26 cellular contexts compared by ENCODE assay signal in genomic region chr2:157887946-157888345, GRCh38.
"Had no signal": no experiment of that assay in that cellular context is flagged by ENCODE, and none has a peak within 500 bp of the region (broad histone marks: within the 10 kb centered on the region; RNA-seq: fewer than 3 reads in every experiment).

No MANE protein-coding gene starts in this region.

- H3K4me2 ChIP-seq: SK-N-SH had no signal

- ATAC-seq: activated CD8-positive, alpha-beta memory T cell treated with anti-CD3 and anti-CD28 coated beads, Interleukin-2, amount 10 ng/mL, durations not matched to agents 7 days and 5 days; activated naive CD4-positive, alpha-beta T cell treated with anti-CD3 and anti-CD28 coated beads, Interleukin-2, amount 50 U/mL, for 72 hours; activated naive CD8-positive, alpha-beta T cell treated with anti-CD3 and anti-CD28 coated beads, Interleukin-2, amount 50 U/mL, for 24 hours; activated T-cell treated with anti-CD3 and anti-CD28 coated beads, Interleukin-2, amount 50 U/mL, for 4 hours; body of pancreas; WTC11 had no signal

- H3K27ac ChIP-seq: ascending aorta, body of pancreas, Peyer's patch, RWPE1, SJCRH30 had no signal

- DNase-seq: activated CD4-positive, alpha-beta T cell treated with anti-CD3 and anti-CD28 coated beads, Interleukin-2, amount 10 ng/mL, durations not matched to agents 24 days and 14 days; activated CD4-positive, alpha-beta T cell treated with anti-CD3 and anti-CD28 coated beads, Interleukin-2, amount 50 U/mL, for 48 hours; activated CD4-positive, CD25-positive, alpha-beta regulatory T cell treated with anti-CD3 and anti-CD28 coated beads, Interleukin-2, amount 50 U/mL, for 72 hours; activated CD8-positive, alpha-beta memory T cell treated with anti-CD3 and anti-CD28 coated beads, Interleukin-2, amount 10 ng/mL, durations not matched to agents 7 days and 5 days; activated effector memory CD4-positive, alpha-beta T cell treated with anti-CD3 and anti-CD28 coated beads, Interleukin-2, amount 50 U/mL, for 16 hours; activated naive CD4-positive, alpha-beta T cell treated with Interleukin-2 at 50 U/mL for 16 hours; activated naive CD8-positive, alpha-beta T cell treated with anti-CD3 and anti-CD28 coated beads, Interleukin-2, amount 50 U/mL, for 24 hours; activated T-cell treated with anti-CD3 and anti-CD28 coated beads, Interleukin-2, amount 50 U/mL, for 4 hours; amniotic stem cell; body of pancreas; KG1; MG63; NCI-H1105 treated with DMSO at 0.1 percent for 48 hours; NCI-H1436 treated with DMSO at 0.1 percent for 48 hours; NCI-H187; NCI-H2081; NCI-H510A treated with DMSO at 0.1 percent for 48 hours; Peyer's patch; Right ventricle myocardium superior; SJCRH30; SK-N-SH had no signal

- H3K27me3 ChIP-seq: ascending aorta, body of pancreas, MG63, Peyer's patch, SJCRH30 had no signal

- H3K4me3 ChIP-seq: ascending aorta, body of pancreas, MG63, Peyer's patch, SJCRH30 had no signal

- H3K4me1 ChIP-seq: ascending aorta, body of pancreas, Peyer's patch, SJCRH30 had no signal

- H3K9me3 ChIP-seq: ascending aorta, body of pancreas, MG63, Peyer's patch, SJCRH30, SK-N-SH had no signal

- H3K9ac ChIP-seq: SK-N-SH had no signal

- FAIRE-seq: bronchial epithelial cell had no signal

- H3K36me3 ChIP-seq: ascending aorta, MG63, Peyer's patch, SJCRH30 had no signal
